In the genomic region with DNA sequence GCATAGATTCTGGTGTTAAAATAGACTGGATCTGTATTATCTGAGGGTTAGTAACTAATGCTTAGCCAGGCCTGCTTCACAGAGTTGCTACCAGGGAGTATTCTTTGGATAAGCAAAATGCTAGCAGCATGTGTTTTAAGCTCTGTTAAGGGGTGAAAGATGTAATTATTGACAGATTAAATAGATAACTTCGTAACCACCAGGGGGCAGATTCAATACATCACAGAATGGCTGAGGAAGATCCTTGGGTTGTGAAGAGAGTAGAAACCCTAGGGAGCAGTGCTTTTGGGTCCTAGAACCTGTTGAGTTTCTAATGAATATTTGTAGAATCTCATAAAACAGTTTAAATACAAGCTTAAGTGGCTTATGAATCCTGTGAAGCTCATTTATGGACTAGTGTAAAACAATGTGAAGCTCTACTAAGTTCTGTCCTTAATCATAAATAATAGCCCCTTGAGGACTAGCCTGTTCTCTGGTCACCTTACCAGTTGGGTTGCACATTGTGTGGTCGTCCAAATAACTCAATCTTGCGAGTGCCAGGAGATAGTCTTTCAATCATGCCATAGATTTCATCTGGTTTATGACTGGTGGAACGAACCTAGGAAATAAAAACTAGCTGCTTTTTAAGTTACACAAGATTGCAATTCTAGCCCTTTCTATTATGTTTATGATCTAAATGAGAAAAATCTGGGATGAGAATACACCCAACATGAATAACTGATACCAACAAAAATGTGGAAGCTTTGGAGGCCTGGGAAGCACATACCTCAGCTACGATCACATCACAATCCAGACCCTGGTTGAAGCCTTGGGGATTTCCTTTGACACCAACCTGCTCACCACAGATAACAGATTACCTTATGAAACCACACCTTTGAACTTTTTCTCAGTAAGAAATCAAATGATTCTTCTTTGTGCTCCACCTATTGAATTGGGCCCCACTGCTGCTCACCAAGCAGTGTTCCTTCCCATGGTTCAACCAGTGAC, we compare ENCODE assay signal across 7 cellular contexts. TPM values are rescaled to one million over a fixed set of nuclear protein-coding genes. Genes with fewer than 3 reads are reported as not detected.
DNase-seq lines count a peak whose midpoint lies in the region; ATAC-seq and TF ChIP-seq lines count a peak whose summit lies in the region.

No MANE protein-coding gene starts in this region.

- H3K4me1 Mint-ChIP-seq in activated T-cell treated with anti-CD3 and anti-CD28 coated beads, Interleukin-2, amount 50 U/mL, for 72 hours (ENCODE audit: low read depth), result peaks cover 28% of the 10 kb centered on the region

- peak; percentile 39; the same call in 1 of the 2 replicates for TF ChIP-seq RAD21 in HCT116 (IDR thresholded peaks at IDR 0.05; ENCODE audit: low read depth)

- H3K9me2 ChIP-seq in HCT116 (ENCODE audit: insufficient read depth), result no peaks in the 10 kb centered on the region

- TF ChIP-seq POLR2A in HCT116 (IDR thresholded peaks at IDR 0.05; ENCODE audit: borderline replicate concordance, extremely low read depth, insufficient read depth, insufficient read length), result no peak

- peak; percentile 27 to 67 (median 54); a peak in 5 of 6 replicates for TF ChIP-seq CTCF in HCT116 (IDR thresholded peaks at IDR 0.05 in 2 of 3, conservative IDR thresholded peaks at IDR 0.05 in 1 of 3; ENCODE audit: borderline replicate concordance in 1 of 3, insufficient read depth in 1 of 3, low read depth in 2 of 3, low read length in 2 of 3)

- H3K4me3 Mint-ChIP-seq in activated T-cell treated with anti-CD3 and anti-CD28 coated beads, Interleukin-2, amount 50 U/mL, for 72 hours, result peak overlapping the region; percentile 13 to 40

- H4K20me1 ChIP-seq in HCT116 (ENCODE audit: insufficient read depth), result no peaks in the 10 kb centered on the region

- H3K9me3 ChIP-seq in HCT116 (ENCODE audit: control insufficient read depth in 1 of 2, insufficient read depth in 1 of 2, low read depth in 1 of 2, low read length in 2 of 2), result no peaks in the 10 kb centered on the region

- POLR2A ChIA-PET in HCT116 (lab: Charles Lee), result interaction anchor here (0.9 to 1.7 kb wide), 3 partner anchors 11 to 58 kb away, joined by 3 to 6 read pairs (median 3); partner anchors contain the start of gene METTL3

- intact Hi-C loops in HCT116 (cut with micrococcal nuclease) (loop anchor here (1.0 kb wide), 1 partner anchor 58 kb away; no protein-coding TSS in a partner anchor), sciatic nerve (cut with DNase I) (no loop called here)

- H3K4me2 ChIP-seq in HCT116 (ENCODE audit: low read length), result no peak overlapping the region

- RAD21 ChIA-PET in HCT116 (lab: Charles Lee; ENCODE audit: low non-redundant PET in 1 of 2, low total read pairs in 2 of 2, uncharacterized antibody in 2 of 2, unreplicated experiment in 2 of 2), result no interaction called here

- no peak overlapping the region for H3K9ac ChIP-seq in HCT116 (ENCODE audit: low read length)

- DNase-seq in Daoy (ENCODE audit: low read depth) (peak; percentile 13), HCT116 (ENCODE audit: low read depth, low spot score) (peak; percentile 28), NCI-H2227 (lab: John Stamatoyannopoulos, UW; ENCODE audit: unreplicated experiment) (peak; percentile 70), globus pallidus (ENCODE audit: low spot score) (peak; percentile 35), sciatic nerve (ENCODE audit: low spot score) (no peak)
- DNase-seq in activated T-cell treated with anti-CD3 and anti-CD28 coated beads, Interleukin-2, amount 50 U/mL, for 72 hours, result peak; percentile 24 to 27

- no peaks in the 10 kb centered on the region for H3K27me3 Mint-ChIP-seq in activated T-cell treated with anti-CD3 and anti-CD28 coated beads, Interleukin-2, amount 50 U/mL, for 72 hours (ENCODE audit: low read depth)

- no peak overlapping the region for H3K4me3 ChIP-seq in HCT116 (replicated peaks in 1 of 2; ENCODE audit: low read depth in 1 of 2, low read length in 2 of 2)

- H2AFZ ChIP-seq in HCT116 (ENCODE audit: low read depth, low read length, poor library complexity, severe bottlenecking), result no peak overlapping the region

- H3K79me2 ChIP-seq in HCT116 (ENCODE audit: insufficient read depth, low read length), result peaks cover 41% of the 10 kb centered on the region

- CTCF ChIA-PET in HCT116 (lab: Charles Lee), result interaction anchor here (0.8 to 3.0 kb wide), 15 partner anchors 11 to 326 kb away, joined by 3 to 36 read pairs (median 5); partner anchors contain the start of genes CHD8, METTL3, RAB2B and TOX4

- no peaks in the 10 kb centered on the region for H3K9me3 Mint-ChIP-seq in activated T-cell treated with anti-CD3 and anti-CD28 coated beads, Interleukin-2, amount 50 U/mL, for 72 hours

- H3K36me3 ChIP-seq in HCT116 (ENCODE audit: control insufficient read depth in 1 of 2, insufficient read depth in 2 of 2, low read length in 2 of 2), result peaks cover 46 to 64% of the 10 kb centered on the region in 2 experiments

- peaks cover 9 to 23% of the 10 kb centered on the region in 2 donors for H3K36me3 Mint-ChIP-seq in activated T-cell treated with anti-CD3 and anti-CD28 coated beads, Interleukin-2, amount 50 U/mL, for 72 hours (ENCODE audit: insufficient read depth in 2 of 2)

- ATAC-seq in HCT116 (peak; percentile 80), sciatic nerve (peak; percentile 63), HG02973 (IDR thresholded peaks at IDR 0.05; ENCODE audit: unreplicated experiment) (no peak)
- ATAC-seq in activated T-cell treated with anti-CD3 and anti-CD28 coated beads, Interleukin-2, amount 50 U/mL, for 72 hours (replicated peaks in 1 of 2), result peak; percentile 72 to 83

- H3K27ac Mint-ChIP-seq in activated T-cell treated with anti-CD3 and anti-CD28 coated beads, Interleukin-2, amount 50 U/mL, for 72 hours, result peak overlapping the region; percentile 86

- H3K27me3 ChIP-seq in HCT116 (ENCODE audit: insufficient read depth, low read length), result no peaks in the 10 kb centered on the region

- H3K4me1 ChIP-seq in HCT116 (ENCODE audit: control insufficient read depth in 1 of 2, insufficient read depth in 2 of 2, low read length in 2 of 2), result no peaks in the 10 kb centered on the region

- H3K27ac ChIP-seq in HCT116 (ENCODE audit: low read depth, low read length), result no peak overlapping the region

- BruUV-seq in HCT116 (replicated peaks; lab: Mats Ljungman, UMichigan), result TSS peak; percentile 2

TF ChIP-seq in HCT116, 20 proteins besides CTCF, POLR2A, EP300 and RAD21:
- TF ChIP-seq YY1 (IDR thresholded peaks at IDR 0.05; ENCODE audit: extremely low read depth, insufficient replicate concordance, low read depth, low read length) (no peak), SRF (IDR thresholded peaks at IDR 0.05; ENCODE audit: low read depth) (no peak), ZFX (IDR thresholded peaks at IDR 0.05) (no peak), ZNF274 (IDR thresholded peaks at IDR 0.05; ENCODE audit: low read depth, low read length) (no peak)

RNA-seq across cellular contexts. Expression of gene METTL3, which starts 12.3 kb away (rescaled TPM):
- total RNA-seq in Daoy (2014; rRNA removed; shearing (Covaris generic)), result 121 and 158 TPM in 2 replicates
- 62.3 TPM for total RNA-seq in HCT116 (2021; ENCODE audit: unreplicated experiment)
- 41.6 and 48.0 TPM in 2 replicates for polyA plus RNA-seq in HCT116 (2012)
- 10 to 100 TPM; 62.1 to 71.0 TPM for total RNA-seq in activated T-cell treated with anti-CD3 and anti-CD28 coated beads, Interleukin-2, amount 50 U/mL, for 72 hours
- total RNA-seq in sciatic nerve, result 43.3 TPM

RNA-seq across cellular contexts. Expression of gene TOX4, which starts 21.8 kb away (rescaled TPM):
- total RNA-seq in Daoy (2014; rRNA removed; shearing (Covaris generic)), result 19.2 and 25.5 TPM in 2 replicates
- total RNA-seq in HCT116 (2021; ENCODE audit: unreplicated experiment) (58.5 TPM), sciatic nerve (60.0 TPM)
- polyA plus RNA-seq in HCT116 (2012), result 53.8 and 62.3 TPM in 2 replicates
- total RNA-seq in activated T-cell treated with anti-CD3 and anti-CD28 coated beads, Interleukin-2, amount 50 U/mL, for 72 hours, result 10 to 100 TPM; 68.9 to 72.4 TPM

RNA-seq across cellular contexts. Expression of gene RAB2B, which starts 22.1 kb away (rescaled TPM):
- total RNA-seq in Daoy (2014; rRNA removed; shearing (Covaris generic)), result 15.8 and 32.9 TPM in 2 replicates
- total RNA-seq in HCT116 (2021; ENCODE audit: unreplicated experiment) (24.3 TPM), sciatic nerve (41.0 TPM)
- 16.2 and 23.7 TPM in 2 replicates for polyA plus RNA-seq in HCT116 (2012)
- 10 to 100 TPM; 44.5 to 45.4 TPM for total RNA-seq in activated T-cell treated with anti-CD3 and anti-CD28 coated beads, Interleukin-2, amount 50 U/mL, for 72 hours

RNA-seq across cellular contexts. Expression of gene SALL2, which starts 27.3 kb away (rescaled TPM):
- 3.3 and 4.7 TPM in 2 replicates for total RNA-seq in Daoy (2014; rRNA removed; shearing (Covaris generic))
- total RNA-seq in HCT116 (2021; ENCODE audit: unreplicated experiment) (0.47 TPM), sciatic nerve (16.3 TPM)
- not detected in 2 replicates for polyA plus RNA-seq in HCT116 (2012)
- total RNA-seq in activated T-cell treated with anti-CD3 and anti-CD28 coated beads, Interleukin-2, amount 50 U/mL, for 72 hours, result 1 to 10 TPM; 5.3 TPM

RNA-seq across cellular contexts. Expression of gene CHD8, which starts 42.9 kb away (rescaled TPM):
- 42.4 and 42.6 TPM in 2 replicates for total RNA-seq in Daoy (2014; rRNA removed; shearing (Covaris generic))
- 46.8 TPM for total RNA-seq in HCT116 (2021; ENCODE audit: unreplicated experiment)
- polyA plus RNA-seq in HCT116 (2012), result 35.5 and 36.0 TPM in 2 replicates
- total RNA-seq in activated T-cell treated with anti-CD3 and anti-CD28 coated beads, Interleukin-2, amount 50 U/mL, for 72 hours, result 100 to 1,000 TPM; 102 to 107 TPM
- total RNA-seq in sciatic nerve, result 78.9 TPM
